In genomic region chr2:141899740-141900139, GRCh38 we compare ENCODE assay signal across 23 cellular contexts.
"Had no signal": no experiment of that assay in that cellular context is flagged by ENCODE, and none has a peak within 500 bp of the region (broad histone marks: within the 10 kb centered on the region; RNA-seq: fewer than 3 reads in every experiment).

No MANE protein-coding gene starts in this region.

- H3K27ac ChIP-seq: cardiac muscle cell, dorsolateral prefrontal cortex, epithelial cell of prostate, foreskin keratinocyte had no signal

- H3K4me3 ChIP-seq: cardiac muscle cell, dorsolateral prefrontal cortex, lung had no signal

- DNase-seq: activated B cell treated with CpG ODN at 0.5 μM for 24 hours; activated CD4-positive, alpha-beta memory T cell treated with anti-CD3 and anti-CD28 coated beads for 36 hours; activated CD4-positive, alpha-beta T cell treated with anti-CD3 and anti-CD28 coated beads for 4 hours; activated naive CD4-positive, alpha-beta T cell; activated naive CD8-positive, alpha-beta T cell treated with anti-CD3 and anti-CD28 coated beads for 36 hours; activated T-cell treated with anti-CD3 and anti-CD28 coated beads for 4 hours; amygdala; dorsolateral prefrontal cortex; foreskin keratinocyte; glutamatergic neuron; hypothalamus; islet precursor cell; left colon; nephron progenitor cell; occipital lobe; stimulated activated CD4-positive, alpha-beta T cell treated with anti-CD3 and anti-CD28 coated beads, Interleukin-12 subunit alpha, Interleukin-12 subunit beta, amount 100 ng/mL, for 4 hours; stimulated activated CD4-positive, alpha-beta T cell treated with anti-CD3 and anti-CD28 coated beads, Interleukin-1b, Interleukin-23, amount 100 ng/mL, for 48 hours; stimulated activated CD8-positive, alpha-beta memory T cell treated with anti-CD3 and anti-CD28 coated beads, Interleukin-4, amount 100 ng/mL, for 48 hours; stimulated activated naive CD4-positive, alpha-beta T cell; T-helper 2 cell had no signal

- H3K36me3 ChIP-seq: cardiac muscle cell had no signal

- H3K27me3 ChIP-seq: cardiac muscle cell, dorsolateral prefrontal cortex, foreskin keratinocyte had no signal

- ATAC-seq: foreskin keratinocyte, left colon had no signal
